ENCODE assay signal across 1 cellular context in the genomic region with DNA sequence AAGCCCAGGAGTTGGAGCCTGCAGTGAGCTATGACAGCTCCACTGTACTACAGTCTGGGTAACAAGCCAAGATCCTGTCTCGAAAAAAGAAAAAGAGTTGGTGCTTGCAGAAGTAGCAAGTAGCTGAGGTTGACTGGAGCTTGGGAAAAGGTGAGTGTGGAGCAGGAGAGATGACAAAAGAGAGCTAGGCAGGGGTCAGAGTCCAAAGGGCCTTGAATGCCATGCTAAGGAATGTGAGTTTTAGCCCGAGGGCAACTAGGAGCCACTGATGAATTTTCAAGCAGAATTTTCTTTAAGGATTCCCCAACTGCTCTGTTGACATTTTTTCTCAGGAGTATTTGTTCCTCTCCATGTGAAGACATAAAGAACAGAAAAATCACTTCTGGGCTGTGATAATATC.
TF ChIP-seq lines count a peak whose summit lies in the region.

No MANE protein-coding gene starts in this region.

TF ChIP-seq in GM23338, 12 proteins besides CTCF, POLR2A, EP300 and RAD21 (continued from another document):
- TF ChIP-seq, protein P1, sequence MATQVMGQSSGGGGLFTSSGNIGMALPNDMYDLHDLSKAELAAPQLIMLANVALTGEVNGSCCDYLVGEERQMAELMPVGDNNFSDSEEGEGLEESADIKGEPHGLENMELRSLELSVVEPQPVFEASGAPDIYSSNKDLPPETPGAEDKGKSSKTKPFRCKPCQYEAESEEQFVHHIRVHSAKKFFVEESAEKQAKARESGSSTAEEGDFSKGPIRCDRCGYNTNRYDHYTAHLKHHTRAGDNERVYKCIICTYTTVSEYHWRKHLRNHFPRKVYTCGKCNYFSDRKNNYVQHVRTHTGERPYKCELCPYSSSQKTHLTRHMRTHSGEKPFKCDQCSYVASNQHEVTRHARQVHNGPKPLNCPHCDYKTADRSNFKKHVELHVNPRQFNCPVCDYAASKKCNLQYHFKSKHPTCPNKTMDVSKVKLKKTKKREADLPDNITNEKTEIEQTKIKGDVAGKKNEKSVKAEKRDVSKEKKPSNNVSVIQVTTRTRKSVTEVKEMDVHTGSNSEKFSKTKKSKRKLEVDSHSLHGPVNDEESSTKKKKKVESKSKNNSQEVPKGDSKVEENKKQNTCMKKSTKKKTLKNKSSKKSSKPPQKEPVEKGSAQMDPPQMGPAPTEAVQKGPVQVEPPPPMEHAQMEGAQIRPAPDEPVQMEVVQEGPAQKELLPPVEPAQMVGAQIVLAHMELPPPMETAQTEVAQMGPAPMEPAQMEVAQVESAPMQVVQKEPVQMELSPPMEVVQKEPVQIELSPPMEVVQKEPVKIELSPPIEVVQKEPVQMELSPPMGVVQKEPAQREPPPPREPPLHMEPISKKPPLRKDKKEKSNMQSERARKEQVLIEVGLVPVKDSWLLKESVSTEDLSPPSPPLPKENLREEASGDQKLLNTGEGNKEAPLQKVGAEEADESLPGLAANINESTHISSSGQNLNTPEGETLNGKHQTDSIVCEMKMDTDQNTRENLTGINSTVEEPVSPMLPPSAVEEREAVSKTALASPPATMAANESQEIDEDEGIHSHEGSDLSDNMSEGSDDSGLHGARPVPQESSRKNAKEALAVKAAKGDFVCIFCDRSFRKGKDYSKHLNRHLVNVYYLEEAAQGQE (IDR thresholded peaks at IDR 0.05; ENCODE audit: unreplicated experiment), result no peak
